In genomic region chr14:73784988-73785313, GRCh38 we compare ENCODE assay signal across 8 cellular contexts.
A peak's percentile ranks its signal among the peaks of the same experiment; 100 is the strongest.
DNase-seq lines count a peak whose midpoint lies in the region; ATAC-seq, FAIRE-seq and TF ChIP-seq lines count a peak whose summit lies in the region.

No MANE protein-coding gene starts in this region.

- peak overlapping the region; percentile 4 for H3K9ac ChIP-seq in mucosa of stomach (ENCODE audit: low read length)

- 54 to 75% (median 63%) methylated on average over 4 of the region's 4 CpGs for WGBS in heart left ventricle, 4 donors
- 45% methylated on average over 4 of the region's 4 CpGs for WGBS in urinary bladder

- peaks cover 10% of the 10 kb centered on the region for H3K36me3 Mint-ChIP-seq in brain

- H3K4me1 ChIP-seq in heart left ventricle: peaks cover 22 to 84% (median 69%) of the 10 kb centered on the region in 12 donors
- peaks cover 51% of the 10 kb centered on the region for H3K4me1 ChIP-seq in mucosa of stomach (ENCODE audit: control insufficient read depth, insufficient read depth, low read length)
- peaks cover 5% of the 10 kb centered on the region for H3K4me1 ChIP-seq in urinary bladder (ENCODE audit: insufficient read depth)

- no peak for TF ChIP-seq POLR2A in heart left ventricle (IDR thresholded peaks at IDR 0.05)

- no peak for TF ChIP-seq CTCF in heart left ventricle (IDR thresholded peaks at IDR 0.05)
- no peak for TF ChIP-seq CTCF in brain (conservative IDR thresholded peaks at IDR 0.05)

- H3K27ac Mint-ChIP-seq in brain: peak overlapping the region; percentile 60 to 99 (median 94)

- H3K4me3 Mint-ChIP-seq in brain: peak overlapping the region; percentile 86 to 93 (median 89)

- ATAC-seq in heart left ventricle: no peak
- no peak for ATAC-seq in Right ventricle myocardium superior (ENCODE audit: poor library complexity)

- peaks cover 78% of the 10 kb centered on the region for H3K4me1 Mint-ChIP-seq in brain

- peaks cover 16% of the 10 kb centered on the region for H3K27me3 Mint-ChIP-seq in brain

- H3K9me3 ChIP-seq in heart left ventricle (no peaks in the 10 kb centered on the region), mucosa of stomach (ENCODE audit: control insufficient read depth, low read length) (no peaks in the 10 kb centered on the region)

- FAIRE-seq in GM19239 (lab: Jason Lieb, UNC): no peak

- DNase-seq in heart left ventricle (no peak), Right ventricle myocardium superior (no peak), cerebellar nuclear complex (lab: John Stamatoyannopoulos, UW) (no peak), GM19239 (ENCODE audit: insufficient read length, low spot score) (no peak), SW 1271 (lab: John Stamatoyannopoulos, UW) (no peak)

- H3K4me3 ChIP-seq in heart left ventricle (peak overlapping the region in 10 of 12 donors; percentile 64 to 95 (median 80)), mucosa of stomach (ENCODE audit: low read length) (no peak overlapping the region), urinary bladder (ENCODE audit: low read depth, low read length) (no peak overlapping the region)

- H3K36me3 ChIP-seq in heart left ventricle (peaks cover 0 to 6% (median 0%) of the 10 kb centered on the region in 9 donors), mucosa of stomach (ENCODE audit: control insufficient read depth, insufficient read depth, low read length) (no peaks in the 10 kb centered on the region), urinary bladder (ENCODE audit: insufficient read depth) (no peaks in the 10 kb centered on the region)

- peak overlapping the region; percentile 95 to 100 (median 98) for H3K27ac ChIP-seq in heart left ventricle
- peak overlapping the region; percentile 84 for H3K27ac ChIP-seq in urinary bladder (ENCODE audit: low read depth)

- no peaks in the 10 kb centered on the region for H3K9me3 Mint-ChIP-seq in brain

- H3K27me3 ChIP-seq in heart left ventricle (no peaks in the 10 kb centered on the region), mucosa of stomach (ENCODE audit: control insufficient read depth, insufficient read depth, low read length) (no peaks in the 10 kb centered on the region)

- intact Hi-C loops in heart left ventricle (cut with DNase I) (loop anchor here in 7 of 10 donors (5.0 to 10.0 kb wide), 3 partner anchors 33 to 60 kb away; no protein-coding TSS in a partner anchor), Right ventricle myocardium superior (cut with DNase I) (loop anchor here (5.0 to 10.0 kb wide), 2 partner anchors 33 to 60 kb away; no protein-coding TSS in a partner anchor)

Comparison
In these comparisons a context has a peak if more than half of its experiments do, and no peak if none do; other contexts are left out.
1. H3K4me3 ChIP-seq: peak in heart left ventricle (10 of 12); none in mucosa of stomach (single experiment) and urinary bladder (single experiment).